In the genomic region with DNA sequence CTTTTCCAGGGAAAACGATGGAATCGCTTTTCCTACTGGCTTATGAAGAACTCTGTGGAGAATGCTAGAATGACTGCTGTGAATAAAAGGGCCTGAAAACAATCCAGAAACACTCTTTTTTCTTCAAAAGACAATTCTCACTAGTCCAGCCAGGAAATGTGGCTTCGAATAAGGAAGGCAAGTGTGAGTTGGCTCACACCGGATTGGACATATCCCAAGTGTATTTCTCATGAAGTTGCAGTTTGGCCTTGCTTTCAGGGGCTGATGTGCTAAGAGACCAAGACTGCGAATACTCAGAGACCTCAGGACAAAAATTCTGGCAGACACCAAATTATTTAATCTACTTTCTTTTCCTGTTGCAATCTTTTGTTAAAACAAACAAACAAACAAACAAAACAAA, we compare ENCODE assay signal across 21 cellular contexts. TPM values are rescaled to one million over a fixed set of nuclear protein-coding genes. Genes with fewer than 3 reads are reported as not detected.
DNase-seq lines count a peak whose midpoint lies in the region; ATAC-seq and TF ChIP-seq lines count a peak whose summit lies in the region.
"Had no signal": no experiment of that assay in that cellular context is flagged by ENCODE, and none has a peak within 500 bp of the region (broad histone marks: within the 10 kb centered on the region; RNA-seq: fewer than 3 reads in every experiment).

No MANE protein-coding gene starts in this region.

- H3K27me3 ChIP-seq in smooth muscle cell (ENCODE audit: low read depth): no peaks in the 10 kb centered on the region
- H3K27me3 ChIP-seq: colonic mucosa, transverse colon had no signal

- no peak for TF ChIP-seq CTCF in osteocyte (IDR thresholded peaks at IDR 0.05)
- no peak for TF ChIP-seq CTCF in smooth muscle cell (IDR thresholded peaks at IDR 0.05; ENCODE audit: borderline replicate concordance, insufficient read depth, poor library complexity, severe bottlenecking)

- H3K4me1 Mint-ChIP-seq in osteocyte (ENCODE audit: unreplicated experiment): peaks cover 22% of the 10 kb centered on the region
- H3K4me1 Mint-ChIP-seq: activated CD4-positive, alpha-beta T cell treated with anti-CD3 and anti-CD28 coated beads for 36 hours; activated naive CD8-positive, alpha-beta T cell treated with anti-CD3 and anti-CD28 coated beads for 36 hours; memory B cell had no signal

- no peak overlapping the region for H3K4me3 ChIP-seq in smooth muscle cell
- H3K4me3 ChIP-seq: colonic mucosa, transverse colon had no signal

- H3K4me1 ChIP-seq in smooth muscle cell (ENCODE audit: low read depth): peaks cover 19% of the 10 kb centered on the region
- H3K4me1 ChIP-seq: colonic mucosa, transverse colon had no signal

- 96% methylated on average over 5 of the region's 5 CpGs for WGBS in smooth muscle cell (ENCODE audit: low lambda C conversion rate)

- H3K36me3 Mint-ChIP-seq in osteocyte (ENCODE audit: unreplicated experiment): peaks cover 13% of the 10 kb centered on the region
- H3K36me3 Mint-ChIP-seq: activated naive CD8-positive, alpha-beta T cell treated with anti-CD3 and anti-CD28 coated beads for 36 hours; CD8-positive, alpha-beta T cell; memory B cell had no signal

- no peaks in the 10 kb centered on the region for H3K27me3 Mint-ChIP-seq in osteocyte (ENCODE audit: unreplicated experiment)
- H3K27me3 Mint-ChIP-seq: activated CD4-positive, alpha-beta T cell treated with anti-CD3 and anti-CD28 coated beads for 36 hours; activated naive CD8-positive, alpha-beta T cell treated with anti-CD3 and anti-CD28 coated beads for 36 hours; activated T-cell treated with anti-CD3 and anti-CD28 coated beads, Interleukin-2, amount 50 U/mL, for 24 hours; memory B cell had no signal

- H3K9ac ChIP-seq in smooth muscle cell (ENCODE audit: low read depth): no peak overlapping the region

- intact Hi-C loops in Right ventricle myocardium inferior (cut with DNase I): no loop called here
- intact Hi-C loops in cardiac septum (cut with DNase I): no loop called here

- H3K9me3 Mint-ChIP-seq in osteocyte (ENCODE audit: unreplicated experiment): peaks cover 5% of the 10 kb centered on the region
- H3K9me3 Mint-ChIP-seq: HFFc6, memory B cell had no signal

- H4K20me1 ChIP-seq in smooth muscle cell (ENCODE audit: low read depth): no peaks in the 10 kb centered on the region

- no peak overlapping the region for H3K4me3 Mint-ChIP-seq in osteocyte (ENCODE audit: unreplicated experiment)
- H3K4me3 Mint-ChIP-seq: activated CD4-positive, alpha-beta T cell treated with anti-CD3 and anti-CD28 coated beads for 36 hours; activated naive CD8-positive, alpha-beta T cell treated with anti-CD3 and anti-CD28 coated beads for 36 hours; activated T-cell treated with anti-CD3 and anti-CD28 coated beads, Interleukin-2, amount 50 U/mL, for 24 hours; CD8-positive, alpha-beta T cell; HFFc6; memory B cell had no signal

- H3K4me2 ChIP-seq in smooth muscle cell: no peak overlapping the region

- no peak overlapping the region for H2AFZ ChIP-seq in smooth muscle cell (ENCODE audit: low read depth)

- no peak overlapping the region for H3K27ac ChIP-seq in smooth muscle cell (ENCODE audit: low read depth)
- H3K27ac ChIP-seq: colonic mucosa, RWPE1, transverse colon had no signal

- DNase-seq in Right ventricle myocardium inferior (ENCODE audit: missing footprints) (no peak), cardiac septum (ENCODE audit: low spot score) (no peak), globus pallidus (ENCODE audit: low spot score) (peak; percentile 49), osteocyte (ENCODE audit: extremely low spot score, unreplicated experiment) (no peak), T-helper 2 cell (no peak), smooth muscle cell (lab: John Stamatoyannopoulos, UW; ENCODE audit: unreplicated experiment) (no peak)
- DNase-seq: 8988T; activated CD4-positive, alpha-beta T cell treated with anti-CD3 and anti-CD28 coated beads for 36 hours; activated naive CD8-positive, alpha-beta T cell treated with anti-CD3 and anti-CD28 coated beads for 36 hours; activated T-cell treated with anti-CD3 and anti-CD28 coated beads, Interleukin-2, amount 50 U/mL, for 24 hours; CD8-positive, alpha-beta T cell; colonic mucosa; EL; HFFc6; NCI-H2107; transverse colon had no signal

- H3K9me3 ChIP-seq in smooth muscle cell (replicated peaks; ENCODE audit: low read depth): no peaks in the 10 kb centered on the region
- H3K9me3 ChIP-seq: colonic mucosa, transverse colon had no signal

- H3F3A ChIP-seq in smooth muscle cell (ENCODE audit: low read depth): no peaks in the 10 kb centered on the region

- ATAC-seq in Right ventricle myocardium inferior (peak; percentile 92), HG02759 (IDR thresholded peaks at IDR 0.05; ENCODE audit: unreplicated experiment) (no peak), HG02571 (IDR thresholded peaks at IDR 0.05; ENCODE audit: unreplicated experiment) (no peak)
- ATAC-seq: activated CD4-positive, alpha-beta T cell treated with anti-CD3 and anti-CD28 coated beads for 36 hours; CD8-positive, alpha-beta T cell had no signal

- no peaks in the 10 kb centered on the region for H3K79me2 ChIP-seq in smooth muscle cell (ENCODE audit: low read depth)

- H3K27ac Mint-ChIP-seq in osteocyte (ENCODE audit: unreplicated experiment): peak overlapping the region; percentile 1
- H3K27ac Mint-ChIP-seq: activated CD4-positive, alpha-beta T cell treated with anti-CD3 and anti-CD28 coated beads for 36 hours; activated naive CD8-positive, alpha-beta T cell treated with anti-CD3 and anti-CD28 coated beads for 36 hours; activated T-cell treated with anti-CD3 and anti-CD28 coated beads, Interleukin-2, amount 50 U/mL, for 24 hours; CD8-positive, alpha-beta T cell; HFFc6; memory B cell had no signal

- H3K36me3 ChIP-seq in smooth muscle cell (ENCODE audit: low read depth): no peaks in the 10 kb centered on the region
- H3K36me3 ChIP-seq: colonic mucosa, transverse colon had no signal

RNA-seq across cellular contexts. Expression of gene FIGN, which starts 54.0 kb away (rescaled TPM):
- total RNA-seq in Right ventricle myocardium inferior (16.7 TPM), cardiac septum (16.4 TPM), osteocyte (35.3 and 37.7 TPM in 2 replicates), smooth muscle cell (4.8 and 5.6 TPM in 2 replicates)
- 0.71 and 1.0 TPM in 2 replicates for polyA plus RNA-seq in smooth muscle cell
- total RNA-seq: activated CD4-positive, alpha-beta T cell treated with anti-CD3 and anti-CD28 coated beads for 36 hours; activated naive CD8-positive, alpha-beta T cell treated with anti-CD3 and anti-CD28 coated beads for 36 hours; CD8-positive, alpha-beta T cell; T-helper 2 cell treated with Interferon-gamma antibody and Interleukin-4, amounts not matched to agents 100 ng/mL and 5 ng/mL, for 36 hours had no signal
